Comparison of ENCODE assay signal across 9 cellular contexts in genomic region chr12:96196781-96197180, GRCh38. TPM values are rescaled to one million over a fixed set of nuclear protein-coding genes. Genes with fewer than 3 reads are reported as not detected.
DNase-seq lines count a peak whose midpoint lies in the region; ATAC-seq and TF ChIP-seq lines count a peak whose summit lies in the region.
"Had no signal": no experiment of that assay in that cellular context is flagged by ENCODE, and none has a peak within 500 bp of the region (broad histone marks: within the 10 kb centered on the region; RNA-seq: fewer than 3 reads in every experiment).

No MANE protein-coding gene starts in this region.

- 0 out of 2 replicates have a peak, but pooled peaks cover 3% of the 10 kb centered on the region for H3K27me3 ChIP-seq in DOHH2 (ENCODE audit: control insufficient read depth, low read length)
- no peaks in the 10 kb centered on the region for H3K27me3 ChIP-seq in PC-3 (ENCODE audit: low read length)
- H3K27me3 ChIP-seq in osteoblast (ENCODE audit: insufficient read depth, low read length) = no peaks in the 10 kb centered on the region

- peaks cover 85% of the 10 kb centered on the region for H3K4me1 ChIP-seq in DOHH2 (ENCODE audit: control insufficient read depth, low read length)
- peaks cover 40% of the 10 kb centered on the region for H3K4me1 ChIP-seq in PC-3 (ENCODE audit: insufficient read depth, low read length)
- H3K4me1 ChIP-seq in osteoblast (ENCODE audit: insufficient read depth, low read length) = peaks cover 38% of the 10 kb centered on the region

- no peak for ATAC-seq in PC-3

- no TSS peak for BruUV-seq in PC-3 (replicated peaks; lab: Mats Ljungman, UMichigan)

- intact Hi-C loops in PC-3 (cut with micrococcal nuclease) = loop anchor here (5.0 kb wide), 2 partner anchors 134 to 149 kb away; no protein-coding TSS in a partner anchor

- H3K9ac ChIP-seq in PC-3 (ENCODE audit: low read length) = peak overlapping the region; percentile 82

- CTCF ChIA-PET in PC-3 (lab: Charles Lee) = interaction anchor here (1.5 kb wide), 1 partner anchor 19 kb away, joined by 3 read pairs; no protein-coding TSS in a partner anchor

- no peaks in the 10 kb centered on the region for H3K9me3 ChIP-seq in DOHH2 (ENCODE audit: control insufficient read depth, insufficient read depth, low read length)
- H3K9me3 ChIP-seq in PC-3 (ENCODE audit: low read length) = no peaks in the 10 kb centered on the region
- H3K9me3 ChIP-seq in osteoblast (ENCODE audit: low read depth, low read length) = no peaks in the 10 kb centered on the region

- TF ChIP-seq CTCF in DOHH2 (IDR thresholded peaks at IDR 0.05; ENCODE audit: low read depth, low read length, poor library complexity, severe bottlenecking) (no peak), PC-3 (conservative IDR thresholded peaks at IDR 0.05; ENCODE audit: low read depth, low read length) (no peak), osteoblast (IDR thresholded peaks at IDR 0.05; ENCODE audit: extremely low read depth, low read depth, low read length) (no peak)

- H2AFZ ChIP-seq in PC-3 (ENCODE audit: low read length) = no peak overlapping the region
- no peak overlapping the region for H2AFZ ChIP-seq in osteoblast (ENCODE audit: low read length)

- peaks cover 66% of the 10 kb centered on the region for H3K79me2 ChIP-seq in DOHH2 (ENCODE audit: control insufficient read depth, low read length)
- H3K79me2 ChIP-seq in PC-3 (ENCODE audit: low read length) = peaks cover 56% of the 10 kb centered on the region
- H3K79me2 ChIP-seq in osteoblast (ENCODE audit: insufficient read depth, low read length) = peaks cover 49% of the 10 kb centered on the region

- DNase-seq in PC-3 (peak; percentile 70), dermis blood vessel endothelial cell (peak; percentile 67), osteoblast (ENCODE audit: insufficient read length, low spot score, missing footprints) (peak; percentile 72), ureter (ENCODE audit: low spot score) (no peak), GM03348 (ENCODE audit: low spot score) (no peak), mesenteric fat pad (ENCODE audit: low spot score) (no peak), NCI-H1694 treated with DMSO at 0.1 percent for 48 hours (lab: John Stamatoyannopoulos, UW) (no peak)
- DNase-seq: posterior cingulate gyrus had no signal

- H3K4me3 ChIP-seq in DOHH2 (ENCODE audit: low read length) (peak overlapping the region; percentile 6; the same call in 1 of the 2 replicates), PC-3 (ENCODE audit: low read length) (peak overlapping the region; percentile 96), osteoblast (ENCODE audit: insufficient read depth, low read length) (peak overlapping the region; percentile 94)

- H3K27ac ChIP-seq in DOHH2 (ENCODE audit: low read depth, low read length) (no peak overlapping the region), PC-3 (ENCODE audit: low read length) (peak overlapping the region; percentile 98), osteoblast (ENCODE audit: low read depth, low read length) (peak overlapping the region; percentile 100)

- H3K4me2 ChIP-seq in DOHH2 (ENCODE audit: low read length) (peak overlapping the region; percentile 96), PC-3 (ENCODE audit: low read length) (peak overlapping the region; percentile 92), osteoblast (ENCODE audit: insufficient read depth, low read length) (peak overlapping the region; percentile 87)

- peaks cover 50% of the 10 kb centered on the region for H3F3A ChIP-seq in DOHH2 (ENCODE audit: control insufficient read depth, insufficient read depth)
- H3F3A ChIP-seq in PC-3 (ENCODE audit: low read length, unreplicated experiment) = peaks cover 27% of the 10 kb centered on the region

- H3K9me2 ChIP-seq in DOHH2 (replicated peaks; ENCODE audit: control insufficient read depth, low read length) (no peaks in the 10 kb centered on the region), PC-3 (replicated peaks; ENCODE audit: low read length) (no peaks in the 10 kb centered on the region)

- POLR2A ChIA-PET in PC-3 (lab: Charles Lee; ENCODE audit: unreplicated experiment) = no interaction called here

- no peaks in the 10 kb centered on the region for H3K36me3 ChIP-seq in DOHH2 (ENCODE audit: control insufficient read depth, low read length)
- no peaks in the 10 kb centered on the region for H3K36me3 ChIP-seq in PC-3 (ENCODE audit: low read depth, low read length)
- H3K36me3 ChIP-seq in osteoblast (ENCODE audit: insufficient read depth, low read length) = no peaks in the 10 kb centered on the region

- H4K20me1 ChIP-seq in DOHH2 (ENCODE audit: control insufficient read depth, insufficient read depth, low read depth, low read length) = 0 out of 2 replicates have a peak, but pooled peaks cover 4% of the 10 kb centered on the region
- H4K20me1 ChIP-seq in PC-3 (ENCODE audit: low read length) = no peaks in the 10 kb centered on the region
- H4K20me1 ChIP-seq in osteoblast (ENCODE audit: insufficient read depth, low read length) = no peaks in the 10 kb centered on the region

RNA-seq across cellular contexts. Expression of gene ELK3, which starts 2.6 kb away (rescaled TPM):
- total RNA-seq in PC-3 (2014; rRNA removed) = 16.2 and 16.9 TPM in 2 replicates
- total RNA-seq in dermis blood vessel endothelial cell = 45.6 and 95.3 TPM in 2 replicates
- 27.5 and 30.1 TPM in 2 replicates for total RNA-seq in osteoblast
- 41.7 TPM for total RNA-seq in ureter
- total RNA-seq in mesenteric fat pad = 47.6 TPM

Comparison
In these comparisons a context has a peak if more than half of its experiments do, and no peak if none do; other contexts are left out.
1. H3K4me3 ChIP-seq: peak in every context shown above with its lines; median percentile 96 in PC-3; 94 in osteoblast; 6 in DOHH2.
2. DNase-seq: peak in PC-3 (single experiment), dermis blood vessel endothelial cell (single experiment) and osteoblast (single experiment); none in ureter (single experiment), GM03348 (single experiment), mesenteric fat pad (single experiment) and NCI-H1694 treated with DMSO at 0.1 percent for 48 hours (single experiment).
3. Peak in every context shown above with its lines, with median percentiles within 50 percentile points of each other: H3K4me2 ChIP-seq.